In the genomic region with DNA sequence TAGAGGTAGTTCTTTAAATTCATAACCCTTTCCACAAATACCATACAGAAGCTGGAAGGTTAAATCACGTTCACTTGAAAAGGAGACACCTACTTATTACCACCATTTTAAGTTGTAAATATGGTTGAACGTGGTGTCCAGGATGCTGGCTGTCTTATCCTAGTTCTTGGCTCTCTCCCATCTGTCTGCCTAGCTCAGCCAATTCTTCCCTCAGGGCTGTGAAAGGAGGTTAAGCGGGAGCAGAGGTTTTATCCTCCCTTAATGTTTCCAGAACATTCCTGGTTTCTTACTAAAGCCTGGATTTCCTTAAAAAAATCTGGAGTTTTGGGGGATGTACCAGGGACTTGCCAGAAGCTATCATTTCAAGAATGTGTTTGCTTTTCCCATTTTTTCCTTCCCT, we compare ENCODE assay signal across 17 cellular contexts.
DNase-seq lines count a peak whose midpoint lies in the region; ATAC-seq and TF ChIP-seq lines count a peak whose summit lies in the region.
"Had no signal": no experiment of that assay in that cellular context is flagged by ENCODE, and none has a peak within 500 bp of the region (broad histone marks: within the 10 kb centered on the region; RNA-seq: fewer than 3 reads in every experiment).

No MANE protein-coding gene starts in this region.

- CTCF ChIA-PET in PC-3 (lab: Charles Lee), result interaction anchor here (1.3 to 2.4 kb wide), 4 partner anchors 215 to 670 kb away, joined by 6 to 17 read pairs (median 8); no protein-coding TSS in a partner anchor

- POLR2A ChIA-PET in PC-3 (lab: Charles Lee; ENCODE audit: unreplicated experiment), result no interaction called here

- H3K9me2 ChIP-seq in PC-3 (replicated peaks; ENCODE audit: low read length), result no peaks in the 10 kb centered on the region

- TSS peak; percentile 62 for BruUV-seq in PC-3 (replicated peaks; lab: Mats Ljungman, UMichigan)

- peak overlapping the region; percentile 45 for H3K4me2 ChIP-seq in PC-3 (ENCODE audit: low read length)
- H3K4me2 ChIP-seq in osteoblast (ENCODE audit: insufficient read depth, low read length), result no peak overlapping the region

- H4K20me1 ChIP-seq in PC-3 (ENCODE audit: low read length) (no peaks in the 10 kb centered on the region), osteoblast (ENCODE audit: insufficient read depth, low read length) (no peaks in the 10 kb centered on the region)

- peaks cover 3% of the 10 kb centered on the region for H3F3A ChIP-seq in PC-3 (ENCODE audit: low read length, unreplicated experiment)

- H3K36me3 ChIP-seq in PC-3 (ENCODE audit: low read depth, low read length), result no peaks in the 10 kb centered on the region
- H3K36me3 ChIP-seq in osteoblast (ENCODE audit: insufficient read depth, low read length), result no peaks in the 10 kb centered on the region
- no peaks in the 10 kb centered on the region for H3K36me3 ChIP-seq in gastroesophageal sphincter

- TF ChIP-seq CTCF in PC-3 (conservative IDR thresholded peaks at IDR 0.05; ENCODE audit: low read depth, low read length), result no peak
- no peak for TF ChIP-seq CTCF in osteoblast (IDR thresholded peaks at IDR 0.05; ENCODE audit: extremely low read depth, low read depth, low read length)
- TF ChIP-seq CTCF in gastroesophageal sphincter (IDR thresholded peaks at IDR 0.05), result no peak

- TF ChIP-seq EP300 in gastroesophageal sphincter (IDR thresholded peaks at IDR 0.05), result no peak

- TF ChIP-seq POLR2A in gastroesophageal sphincter (IDR thresholded peaks at IDR 0.05), result no peak

- DNase-seq in NCI-H2171 treated with DMSO at 0.1 percent for 48 hours (lab: John Stamatoyannopoulos, UW) (peak; percentile 5), NCI-H2171 (lab: John Stamatoyannopoulos, UW) (no peak), PC-3 (peak; percentile 49), cerebellar cortex (ENCODE audit: low spot score) (peak; percentile 77), osteoblast (ENCODE audit: insufficient read length, low spot score, missing footprints) (no peak)
- DNase-seq in activated CD8-positive, alpha-beta memory T cell treated with anti-CD3 and anti-CD28 coated beads, Interleukin-2, amount 50 U/mL, for 48 hours, result no peak
- DNase-seq: DMS79 treated with DMSO at 0.1 percent for 48 hours, HFFc6, KBM-7, MV-4-11, NCI-H1417 treated with DMSO at 0.1 percent for 48 hours, NCI-H187 treated with DMSO at 0.1 percent for 48 hours, NCI-H524 treated with DMSO at 0.1 percent for 48 hours, Right ventricle myocardium superior had no signal

- H2AFZ ChIP-seq in PC-3 (ENCODE audit: low read length), result peak overlapping the region; percentile 67
- peak overlapping the region; percentile 10 for H2AFZ ChIP-seq in osteoblast (ENCODE audit: low read length)

- peak overlapping the region; percentile 55 for H3K27ac ChIP-seq in PC-3 (ENCODE audit: low read length)
- H3K27ac ChIP-seq in osteoblast (ENCODE audit: low read depth, low read length), result no peak overlapping the region
- H3K27ac ChIP-seq in gastroesophageal sphincter, result no peak overlapping the region
- H3K27ac ChIP-seq: 22Rv1 had no signal

- ATAC-seq in PC-3 (peak; percentile 18), gastroesophageal sphincter (no peak), SK-N-SH treated with all-trans-retinoic acid at 6 μM for 48 hours (no peak)

- H3K9ac ChIP-seq in PC-3 (ENCODE audit: low read length), result no peak overlapping the region

- H3K79me2 ChIP-seq in PC-3 (ENCODE audit: low read length) (no peaks in the 10 kb centered on the region), osteoblast (ENCODE audit: insufficient read depth, low read length) (no peaks in the 10 kb centered on the region)

- 26 to 35% methylated on average over 3 of the region's 3 CpGs for WGBS in gastroesophageal sphincter (ENCODE audit: low coverage in 1 of 2), 2 donors

- H3K9me3 ChIP-seq in PC-3 (ENCODE audit: low read length), result no peaks in the 10 kb centered on the region
- H3K9me3 ChIP-seq in osteoblast (ENCODE audit: low read depth, low read length), result no peaks in the 10 kb centered on the region
- peaks cover 0 to 12% (median 0%) of the 10 kb centered on the region in 3 donors for H3K9me3 ChIP-seq in gastroesophageal sphincter

- no peaks in the 10 kb centered on the region for H3K27me3 ChIP-seq in PC-3 (ENCODE audit: low read length)
- H3K27me3 ChIP-seq in osteoblast (ENCODE audit: insufficient read depth, low read length), result no peaks in the 10 kb centered on the region
- H3K27me3 ChIP-seq in gastroesophageal sphincter, result peaks cover 32% of the 10 kb centered on the region

- intact Hi-C loops in PC-3 (cut with micrococcal nuclease), result loop anchor here (1.0 to 2.0 kb wide), 7 partner anchors 31 to 667 kb away; partner anchors contain the start of gene SLC35F3

- H3K4me1 ChIP-seq in PC-3 (ENCODE audit: insufficient read depth, low read length) (peaks cover 30% of the 10 kb centered on the region), osteoblast (ENCODE audit: insufficient read depth, low read length) (no peaks in the 10 kb centered on the region), gastroesophageal sphincter (no peaks in the 10 kb centered on the region)

- H3K4me3 ChIP-seq in PC-3 (ENCODE audit: low read length) (no peak overlapping the region), osteoblast (ENCODE audit: insufficient read depth, low read length) (no peak overlapping the region), gastroesophageal sphincter (no peak overlapping the region)

TF ChIP-seq in SK-N-SH treated with all-trans-retinoic acid at 6 μM for 48 hours, 23 proteins besides CTCF, POLR2A, EP300 and RAD21 (continues in another document):
- TF ChIP-seq ZFP3 (CRISPR knock-in tag; IDR thresholded peaks at IDR 0.05) (no peak), RARB (CRISPR knock-in tag; IDR thresholded peaks at IDR 0.05) (no peak), ZFP30 (CRISPR knock-in tag; IDR thresholded peaks at IDR 0.05) (no peak), GLIS3 (CRISPR knock-in tag; IDR thresholded peaks at IDR 0.05) (no peak), BACH2 (CRISPR knock-in tag; IDR thresholded peaks at IDR 0.05; ENCODE audit: borderline replicate concordance) (no peak), PPARA (CRISPR knock-in tag; IDR thresholded peaks at IDR 0.05; ENCODE audit: borderline replicate concordance) (no peak), OSR1 (CRISPR knock-in tag; IDR thresholded peaks at IDR 0.05) (no peak), ZC3H10 (CRISPR knock-in tag; IDR thresholded peaks at IDR 0.05) (no peak), ZNF8 (CRISPR knock-in tag; IDR thresholded peaks at IDR 0.05) (no peak), ARNTL (CRISPR knock-in tag; IDR thresholded peaks at IDR 0.05; ENCODE audit: borderline replicate concordance, low read depth) (no peak), CREB5 (CRISPR knock-in tag; IDR thresholded peaks at IDR 0.05; ENCODE audit: low read depth) (no peak), ESRRG (CRISPR knock-in tag; IDR thresholded peaks at IDR 0.05) (no peak)
- TF ChIP-seq, protein P1, sequence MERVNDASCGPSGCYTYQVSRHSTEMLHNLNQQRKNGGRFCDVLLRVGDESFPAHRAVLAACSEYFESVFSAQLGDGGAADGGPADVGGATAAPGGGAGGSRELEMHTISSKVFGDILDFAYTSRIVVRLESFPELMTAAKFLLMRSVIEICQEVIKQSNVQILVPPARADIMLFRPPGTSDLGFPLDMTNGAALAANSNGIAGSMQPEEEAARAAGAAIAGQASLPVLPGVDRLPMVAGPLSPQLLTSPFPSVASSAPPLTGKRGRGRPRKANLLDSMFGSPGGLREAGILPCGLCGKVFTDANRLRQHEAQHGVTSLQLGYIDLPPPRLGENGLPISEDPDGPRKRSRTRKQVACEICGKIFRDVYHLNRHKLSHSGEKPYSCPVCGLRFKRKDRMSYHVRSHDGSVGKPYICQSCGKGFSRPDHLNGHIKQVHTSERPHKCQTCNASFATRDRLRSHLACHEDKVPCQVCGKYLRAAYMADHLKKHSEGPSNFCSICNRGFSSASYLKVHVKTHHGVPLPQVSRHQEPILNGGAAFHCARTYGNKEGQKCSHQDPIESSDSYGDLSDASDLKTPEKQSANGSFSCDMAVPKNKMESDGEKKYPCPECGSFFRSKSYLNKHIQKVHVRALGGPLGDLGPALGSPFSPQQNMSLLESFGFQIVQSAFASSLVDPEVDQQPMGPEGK (CRISPR knock-in tag; IDR thresholded peaks at IDR 0.05; ENCODE audit: borderline replicate concordance), result no peak
- TF ChIP-seq, protein P2, sequence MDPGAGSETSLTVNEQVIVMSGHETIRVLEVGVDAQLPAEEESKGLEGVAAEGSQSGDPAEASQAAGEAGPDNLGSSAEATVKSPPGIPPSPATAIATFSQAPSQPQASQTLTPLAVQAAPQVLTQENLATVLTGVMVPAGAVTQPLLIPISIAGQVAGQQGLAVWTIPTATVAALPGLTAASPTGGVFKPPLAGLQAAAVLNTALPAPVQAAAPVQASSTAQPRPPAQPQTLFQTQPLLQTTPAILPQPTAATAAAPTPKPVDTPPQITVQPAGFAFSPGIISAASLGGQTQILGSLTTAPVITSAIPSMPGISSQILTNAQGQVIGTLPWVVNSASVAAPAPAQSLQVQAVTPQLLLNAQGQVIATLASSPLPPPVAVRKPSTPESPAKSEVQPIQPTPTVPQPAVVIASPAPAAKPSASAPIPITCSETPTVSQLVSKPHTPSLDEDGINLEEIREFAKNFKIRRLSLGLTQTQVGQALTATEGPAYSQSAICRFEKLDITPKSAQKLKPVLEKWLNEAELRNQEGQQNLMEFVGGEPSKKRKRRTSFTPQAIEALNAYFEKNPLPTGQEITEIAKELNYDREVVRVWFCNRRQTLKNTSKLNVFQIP (CRISPR knock-in tag; IDR thresholded peaks at IDR 0.05; ENCODE audit: borderline replicate concordance, low read depth), result no peak

Comparison
In these comparisons a context has a peak if more than half of its experiments do, and no peak if none do; other contexts are left out.
1. DNase-seq: peak in NCI-H2171 treated with DMSO at 0.1 percent for 48 hours (single experiment), PC-3 (single experiment) and cerebellar cortex (single experiment); none in NCI-H2171 (single experiment), osteoblast (single experiment) and activated CD8-positive, alpha-beta memory T cell treated with anti-CD3 and anti-CD28 coated beads, Interleukin-2, amount 50 U/mL, for 48 hours (single experiment).